In genomic region chr7:148711191-148712102, GRCh38 we compare ENCODE assay signal across 17 cellular contexts. TPM values are rescaled to one million over a fixed set of nuclear protein-coding genes. Genes with fewer than 3 reads are reported as not detected.
DNase-seq lines count a peak whose midpoint lies in the region; ATAC-seq, FAIRE-seq and TF ChIP-seq lines count a peak whose summit lies in the region.
"Had no signal": no experiment of that assay in that cellular context is flagged by ENCODE, and none has a peak within 500 bp of the region (broad histone marks: within the 10 kb centered on the region; RNA-seq: fewer than 3 reads in every experiment).

No MANE protein-coding gene starts in this region.

- FAIRE-seq in K562 (lab: Jason Lieb, UNC) = no peak

- H3K9ac ChIP-seq in K562 (ENCODE audit: insufficient read depth in 1 of 2, low read depth in 2 of 2, low read length in 2 of 2) = no peak overlapping the region

- in situ Hi-C loops in K562 (cut with MboI) = no loop called here

- no peak overlapping the region for H3K4me3 ChIP-seq in CD4-positive, CD25-positive, alpha-beta regulatory T cell (ENCODE audit: low read depth, low read length)
- H3K4me3 ChIP-seq in K562 (no peak overlapping the region), left lung (no peak overlapping the region)
- H3K4me3 ChIP-seq: mucosa of descending colon had no signal

- H3K9me3 Mint-ChIP-seq in CD4-positive, CD25-positive, alpha-beta regulatory T cell = no peaks in the 10 kb centered on the region
- no peaks in the 10 kb centered on the region for H3K9me3 Mint-ChIP-seq in IgD-negative memory B cell
- H3K9me3 Mint-ChIP-seq: HFFc6 had no signal

- no peak for TF ChIP-seq RAD21 in K562 (CRISPR knock-in tag; conservative IDR thresholded peaks at IDR 0.05 in 1 of 2, IDR thresholded peaks at IDR 0.05 in 1 of 2)

- peaks cover 24% of the 10 kb centered on the region for H3K4me1 ChIP-seq in CD4-positive, CD25-positive, alpha-beta regulatory T cell (ENCODE audit: control insufficient read depth, insufficient read depth, low read length, poor library complexity, severe bottlenecking)
- H3K4me1 ChIP-seq in K562 (replicated peaks in 1 of 2; ENCODE audit: control insufficient read depth in 2 of 2, insufficient read depth in 2 of 2, low read length in 2 of 2) (peaks cover 10 to 22% of the 10 kb centered on the region in 2 experiments), left lung (peaks cover 12 to 77% of the 10 kb centered on the region in 2 donors)

- TF ChIP-seq POLR2A in K562 (conservative IDR thresholded peaks at IDR 0.05) = no peak

- no TSS peak for BruUV-seq in K562 (replicated peaks; lab: Mats Ljungman, UMichigan)

- H3K36me3 ChIP-seq in CD4-positive, CD25-positive, alpha-beta regulatory T cell (ENCODE audit: control insufficient read depth, insufficient read depth, low read length) = peaks cover 2% of the 10 kb centered on the region
- H3K36me3 ChIP-seq in K562 (ENCODE audit: control insufficient read depth, insufficient read depth, low read length) = peaks cover 8% of the 10 kb centered on the region; the same call in 2 of the 3 replicates
- H3K36me3 ChIP-seq in left lung = no peaks in the 10 kb centered on the region

- no peak overlapping the region for H2AFZ ChIP-seq in K562 (ENCODE audit: low read depth, low read length)

- H3K79me2 ChIP-seq in K562 (ENCODE audit: control insufficient read depth, insufficient read depth, low read length) = peaks cover 98% of the 10 kb centered on the region

- 84% methylated on average over 16 of the region's 16 CpGs for WGBS in K562 (ENCODE audit: insufficient coverage, low coverage, missing lambda C conversion rate)

- no peak overlapping the region for H3K27ac ChIP-seq in CD4-positive, CD25-positive, alpha-beta regulatory T cell (ENCODE audit: insufficient read depth, low read length, poor library complexity, severe bottlenecking)
- H3K27ac ChIP-seq in K562 (ENCODE audit: extremely low read depth, low read depth, low read length) (no peak overlapping the region), left lung (no peak overlapping the region)

- POLR2A ChIA-PET in K562 (lab: Yijun Ruan, JAX) = interaction anchor here (0.6 to 3.4 kb wide), 10 partner anchors 9 to 172 kb away, joined by 3 to 27 read pairs (median 6); no protein-coding TSS in a partner anchor

- intact Hi-C loops in K562 (cut with micrococcal nuclease) = no loop called here
- intact Hi-C loops in left lung (cut with DNase I) = no loop called here

- H3K4me2 ChIP-seq in K562 (ENCODE audit: insufficient read depth, low read length) = no peak overlapping the region

- H3K27ac Mint-ChIP-seq in CD4-positive, CD25-positive, alpha-beta regulatory T cell = peak overlapping the region in 2 of 3 donors; percentile 15 to 70
- H3K27ac Mint-ChIP-seq in IgD-negative memory B cell = peak overlapping the region in 2 of 3 donors; percentile 25 to 65
- H3K27ac Mint-ChIP-seq: HFFc6 had no signal

- H3K4me1 Mint-ChIP-seq in CD4-positive, CD25-positive, alpha-beta regulatory T cell = peaks cover 55 to 92% (median 65%) of the 10 kb centered on the region in 4 donors
- peaks cover 50 to 67% (median 62%) of the 10 kb centered on the region in 3 donors for H3K4me1 Mint-ChIP-seq in IgD-negative memory B cell

- TF ChIP-seq EP300 in K562 (IDR thresholded peaks at IDR 0.05; ENCODE audit: low read length) = no peak

- peaks cover 53% of the 10 kb centered on the region for H4K20me1 ChIP-seq in K562 (replicated peaks; ENCODE audit: control insufficient read depth, insufficient read depth, low read length)

- peaks cover 2% of the 10 kb centered on the region for H3K36me3 Mint-ChIP-seq in CD4-positive, CD25-positive, alpha-beta regulatory T cell
- peaks cover under 1% of the 10 kb centered on the region for H3K36me3 Mint-ChIP-seq in IgD-negative memory B cell

- CTCF ChIA-PET in K562 (lab: Yijun Ruan, JAX; ENCODE audit: low intra/inter-chr PET ratio) = no interaction called here

- no peak for TF ChIP-seq CTCF in K562 (IDR thresholded peaks at IDR 0.05 in 2 of 3, conservative IDR thresholded peaks at IDR 0.05 in 1 of 3; ENCODE audit: insufficient read depth in 2 of 3, low read depth in 1 of 3, low read length in 3 of 3)
- TF ChIP-seq CTCF in left lung (IDR thresholded peaks at IDR 0.05) = no peak

- H3K27me3 ChIP-seq in CD4-positive, CD25-positive, alpha-beta regulatory T cell (ENCODE audit: control insufficient read depth, insufficient read depth, low read length) = no peaks in the 10 kb centered on the region
- H3K27me3 ChIP-seq in K562 (ENCODE audit: control insufficient read depth in 2 of 2, insufficient read depth in 2 of 2, low read length in 2 of 2) = no peaks in the 10 kb centered on the region
- H3K27me3 ChIP-seq in left lung = no peaks in the 10 kb centered on the region

- H3K9me1 ChIP-seq in K562 (ENCODE audit: control insufficient read depth, insufficient read depth, low read length) = peaks cover 11% of the 10 kb centered on the region

- H3K9me3 ChIP-seq in CD4-positive, CD25-positive, alpha-beta regulatory T cell (ENCODE audit: control insufficient read depth in 2 of 2, low read length in 2 of 2) = no peaks in the 10 kb centered on the region
- H3K9me3 ChIP-seq in K562 (replicated peaks; ENCODE audit: control insufficient read depth, insufficient read depth, low read depth, low read length) (no peaks in the 10 kb centered on the region), left lung (no peaks in the 10 kb centered on the region)
- H3K9me3 ChIP-seq: mucosa of descending colon had no signal

- H3K27me3 Mint-ChIP-seq in CD4-positive, CD25-positive, alpha-beta regulatory T cell = no peaks in the 10 kb centered on the region
- no peaks in the 10 kb centered on the region for H3K27me3 Mint-ChIP-seq in IgD-negative memory B cell

- H3K4me3 Mint-ChIP-seq in CD4-positive, CD25-positive, alpha-beta regulatory T cell = peak overlapping the region in 3 of 4 donors; percentile 0 to 69 (median 4)
- H3K4me3 Mint-ChIP-seq in IgD-negative memory B cell = peak overlapping the region in 2 of 4 donors; percentile 61 to 66
- H3K4me3 Mint-ChIP-seq: HFFc6 had no signal

- DNase-seq in CD4-positive, CD25-positive, alpha-beta regulatory T cell = no peak
- DNase-seq in K562 (ENCODE audit: extremely low read depth in 1 of 4, low spot score in 3 of 4) (no peak), SHP77 (lab: John Stamatoyannopoulos, UW) (no peak), left lung (no peak), epidermal melanocyte (ENCODE audit: insufficient read length, low spot score) (no peak), SIG-M5 treated with dmso at 0.1 percent for 504 hours (lab: John Stamatoyannopoulos, UW; ENCODE audit: unreplicated experiment) (no peak)
- DNase-seq: activated effector memory CD4-positive, alpha-beta T cell treated with anti-CD3 and anti-CD28 coated beads, Interleukin-2, amount 50 U/mL, for 16 hours; caudate nucleus; HFFc6; mucosa of descending colon; NCI-H446 treated with DMSO at 0.1 percent for 48 hours; right cardiac atrium; substantia nigra had no signal

- ATAC-seq in CD4-positive, CD25-positive, alpha-beta regulatory T cell (ENCODE audit: low read depth in 2 of 2) = no peak
- ATAC-seq in GM18870 (IDR thresholded peaks at IDR 0.05; ENCODE audit: unreplicated experiment) (peak; percentile 47), K562 (no peak), left lung (no peak)
- ATAC-seq: esophagus mucosa, mucosa of descending colon, Right ventricle myocardium inferior had no signal

TF ChIP-seq in K562, 482 proteins besides CTCF, POLR2A, EP300 and RAD21:
- TF ChIP-seq ZNF316 (IDR thresholded peaks at IDR 0.05) = peak; percentile 52
- TF ChIP-seq IRF9 (tag; IDR thresholded peaks at IDR 0.05) = no peak

RNA-seq across cellular contexts. Expression of gene CUL1, which starts 12.7 kb away (rescaled TPM):
- total RNA-seq in CD4-positive, CD25-positive, alpha-beta regulatory T cell = 41.4 TPM
- polyA plus RNA-seq in CD4-positive, CD25-positive, alpha-beta regulatory T cell = 10 to 100 TPM; 44.5 to 56.9 (median 48.0) TPM
- polyA plus RNA-seq in IgD-negative memory B cell (54.5 TPM), K562 (2011; rRNA removed) (80.3 and 105 TPM in 2 replicates), K562 (2014; fragmentation: Illumina TruSeq; extraction: Trizol) (95.6 and 107 TPM in 2 replicates), K562 (2014; fragmentation: Nextera tagmentation; extraction: Ambion mirVana) (10 to 100 TPM; 31.5 to 43.8 TPM), K562 (2014; rRNA removed) (94.5 and 104 TPM in 2 replicates)
- total RNA-seq in K562 (2011; cell fraction: chromatin; rRNA removed; ENCODE audit: low replicate concordance) = 34.6 and 70.5 TPM in 2 replicates
- 20.7 and 25.1 TPM in 2 replicates for total RNA-seq in K562 (2011; cell fraction: nucleolus; rRNA removed)
- total RNA-seq in K562 (2011; cell fraction: nucleoplasm; rRNA removed) = 27.6 and 29.7 TPM in 2 replicates
- total RNA-seq in K562 (2014; rRNA removed) (63.3 and 64.6 TPM in 2 replicates), K562 (2014; rRNA removed; fragmentation: Illumina TruSeq; extraction: Trizol) (96.5 and 101 TPM in 2 replicates), K562 (2015; rRNA removed; fragmentation: Illumina TruSeq; extraction: Trizol) (91.6 and 98.5 TPM in 2 replicates), K562 (2021) (86.0 and 86.4 TPM in 2 replicates), left lung (10 to 100 TPM; 32.5 to 43.1 TPM)
- polyA plus RNA-seq in K562 (2011; cell fraction: cytosol; rRNA removed) = 45.7 and 59.7 TPM in 2 replicates
- 37.0 and 48.3 TPM in 2 replicates for polyA plus RNA-seq in K562 (2011; cell fraction: nucleus; rRNA removed)
- polyA plus RNA-seq in K562 (2012) = 57.3 and 84.1 TPM in 2 replicates
- 118 and 120 TPM in 2 replicates for polyA minus RNA-seq in K562 (2011; rRNA and poly(A)+ RNA removed)
- polyA minus RNA-seq in K562 (2011; cell fraction: cytosol; rRNA and poly(A)+ RNA removed) = 44.5 and 53.4 TPM in 2 replicates
- 29.8 and 54.5 TPM in 2 replicates for polyA minus RNA-seq in K562 (2011; cell fraction: nucleus; rRNA and poly(A)+ RNA removed)
